8 cellular contexts compared by ENCODE assay signal in the genomic region with DNA sequence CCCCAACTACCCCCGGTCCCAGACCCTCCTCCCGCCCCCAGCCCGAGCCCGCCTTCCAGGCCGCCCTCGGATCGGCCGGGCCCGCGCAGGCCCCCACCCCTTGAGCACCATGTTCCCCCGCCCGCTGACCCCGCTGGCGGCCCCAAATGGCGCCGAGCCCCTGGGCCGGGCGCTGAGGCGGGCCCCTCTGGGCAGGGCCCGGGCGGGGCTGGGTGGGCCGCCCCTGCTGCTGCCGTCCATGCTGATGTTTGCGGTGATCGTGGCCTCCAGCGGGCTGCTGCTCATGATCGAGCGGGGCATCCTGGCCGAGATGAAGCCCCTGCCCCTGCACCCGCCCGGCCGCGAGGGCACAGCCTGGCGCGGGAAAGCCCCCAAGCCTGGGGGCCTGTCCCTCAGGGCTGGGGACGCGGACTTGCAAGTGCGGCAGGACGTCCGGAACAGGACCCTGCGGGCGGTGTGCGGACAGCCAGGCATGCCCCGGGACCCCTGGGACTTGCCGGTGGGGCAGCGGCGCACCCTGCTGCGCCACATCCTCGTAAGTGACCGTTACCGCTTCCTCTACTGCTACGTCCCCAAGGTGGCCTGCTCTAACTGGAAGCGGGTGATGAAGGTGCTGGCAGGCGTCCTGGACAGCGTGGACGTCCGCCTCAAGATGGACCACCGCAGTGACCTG. TPM values are rescaled to one million over a fixed set of nuclear protein-coding genes. Genes with fewer than 3 reads are reported as not detected.
A peak's percentile ranks its signal among the peaks of the same experiment; 100 is the strongest.
DNase-seq lines count a peak whose midpoint lies in the region; ATAC-seq and TF ChIP-seq lines count a peak whose summit lies in the region.

No MANE protein-coding gene starts in this region.

- H3K36me3 Mint-ChIP-seq in nephron progenitor cell (ENCODE audit: low read depth), result no peaks in the 10 kb centered on the region

- peak overlapping the region; percentile 87 for H3K4me3 Mint-ChIP-seq in nephron progenitor cell

- no peaks in the 10 kb centered on the region for H3K27me3 Mint-ChIP-seq in nephron progenitor cell (ENCODE audit: low read depth, poor library complexity)

- intact Hi-C loops in Right ventricle myocardium inferior (cut with DNase I) (no loop called here), cardiac septum (cut with DNase I) (loop anchor here (1.0 kb wide), 1 partner anchor 28 kb away; no protein-coding TSS in a partner anchor)

- ATAC-seq in Right ventricle myocardium inferior, result peak; percentile 46
- ATAC-seq in HG03196 (IDR thresholded peaks at IDR 0.05; ENCODE audit: unreplicated experiment), result peak; percentile 30
- peak; percentile 30 for ATAC-seq in esophagus mucosa

- peaks cover 57% of the 10 kb centered on the region for H3K4me1 Mint-ChIP-seq in nephron progenitor cell

- no peak overlapping the region for H3K27ac Mint-ChIP-seq in nephron progenitor cell

- DNase-seq in Right ventricle myocardium inferior (ENCODE audit: missing footprints) (peak; percentile 82), cardiac septum (ENCODE audit: low spot score) (no peak), nephron progenitor cell (no peak), glomerular visceral epithelial cell (ENCODE audit: extremely low spot score) (no peak), SHP77 (lab: John Stamatoyannopoulos, UW) (no peak)
- DNase-seq in activated CD4-positive, CD25-positive, alpha-beta regulatory T cell treated with anti-CD3 and anti-CD28 coated beads, Interleukin-2, amount 50 U/mL, for 72 hours, result peak; percentile 59

- no peaks in the 10 kb centered on the region for H3K9me3 Mint-ChIP-seq in nephron progenitor cell

- TF ChIP-seq CTCF in nephron progenitor cell (IDR thresholded peaks at IDR 0.05), result no peak

RNA-seq across cellular contexts. Expression of a gene that starts 0.5 kb away (rescaled TPM):
- total RNA-seq in Right ventricle myocardium inferior (7.6 TPM), cardiac septum (8.4 TPM), esophagus mucosa (4.0 TPM)

RNA-seq across cellular contexts. Expression of a gene that starts 30.5 kb away (rescaled TPM):
- total RNA-seq in Right ventricle myocardium inferior (17.7 TPM), cardiac septum (17.7 TPM), esophagus mucosa (7.0 TPM)

Comparison
In these comparisons a context has a peak if more than half of its experiments do, and no peak if none do; other contexts are left out.
1. DNase-seq: peak in Right ventricle myocardium inferior (single experiment) and activated CD4-positive, CD25-positive, alpha-beta regulatory T cell treated with anti-CD3 and anti-CD28 coated beads, Interleukin-2, amount 50 U/mL, for 72 hours (single experiment); none in cardiac septum (single experiment), nephron progenitor cell (single experiment), glomerular visceral epithelial cell (single experiment) and SHP77 (0 of 2).
2. Peak in every context shown above with its lines, with median percentiles within 50 percentile points of each other: ATAC-seq.